16 cellular contexts compared by ENCODE assay signal in the genomic region with DNA sequence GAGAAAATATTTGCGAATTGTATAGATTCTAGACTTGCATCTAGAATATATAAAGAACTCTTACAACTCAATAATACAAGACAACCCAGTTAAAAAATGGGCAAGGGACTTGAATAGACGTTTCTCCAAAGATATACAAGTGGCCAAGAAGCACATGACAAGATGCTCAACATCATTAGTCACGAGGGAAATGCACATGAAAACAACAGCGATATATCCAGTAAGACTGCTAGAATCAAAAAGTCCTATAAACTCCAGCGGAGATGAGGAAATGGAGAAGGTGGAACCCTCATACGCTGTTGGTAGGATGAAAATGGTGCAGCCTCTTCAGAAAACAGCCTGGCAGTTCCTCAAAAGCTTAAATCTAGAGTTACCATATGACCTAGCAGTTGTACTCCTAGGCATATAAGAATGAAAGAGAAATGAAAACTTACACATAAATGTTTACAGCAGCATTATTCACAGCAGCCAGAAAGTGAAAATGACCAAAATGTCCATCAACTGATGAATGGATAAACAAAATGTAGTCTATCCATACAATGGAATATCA. TPM values are rescaled to one million over a fixed set of nuclear protein-coding genes. Genes with fewer than 3 reads are reported as not detected.
DNase-seq lines count a peak whose midpoint lies in the region; ATAC-seq and TF ChIP-seq lines count a peak whose summit lies in the region.
"Had no signal": no experiment of that assay in that cellular context is flagged by ENCODE, and none has a peak within 500 bp of the region (broad histone marks: within the 10 kb centered on the region; RNA-seq: fewer than 3 reads in every experiment).

No MANE protein-coding gene starts in this region.

- H3K4me1 Mint-ChIP-seq in T-helper 2 cell treated with Interferon-gamma antibody and Interleukin-4, amounts not matched to agents 5 μg/mL and 100 μg/mL, for 36 hours (ENCODE audit: low read depth) = peaks cover 21% of the 10 kb centered on the region
- H3K4me1 Mint-ChIP-seq in T-cell = peaks cover 69 to 75% (median 74%) of the 10 kb centered on the region in 3 donors
- H3K4me1 Mint-ChIP-seq in naive thymus-derived CD4-positive, alpha-beta T cell = peaks cover 25 to 85% (median 72%) of the 10 kb centered on the region in 7 donors
- peaks cover 29 to 47% of the 10 kb centered on the region in 2 donors for H3K4me1 Mint-ChIP-seq in effector memory CD8-positive, alpha-beta T cell (ENCODE audit: low read depth in 2 of 2)

- H3K36me3 Mint-ChIP-seq in T-helper 2 cell treated with Interferon-gamma antibody and Interleukin-4, amounts not matched to agents 5 μg/mL and 100 μg/mL, for 36 hours (ENCODE audit: low read depth) = peaks cover 4% of the 10 kb centered on the region
- H3K36me3 Mint-ChIP-seq in T-cell = peaks cover 18% of the 10 kb centered on the region
- peaks cover 0 to 29% (median 9%) of the 10 kb centered on the region in 5 donors for H3K36me3 Mint-ChIP-seq in naive thymus-derived CD4-positive, alpha-beta T cell
- peaks cover 2% of the 10 kb centered on the region for H3K36me3 Mint-ChIP-seq in effector memory CD8-positive, alpha-beta T cell (ENCODE audit: insufficient read depth)

- H3K27ac ChIP-seq in naive thymus-derived CD4-positive, alpha-beta T cell (ENCODE audit: low read depth, low read length) = no peak overlapping the region
- H3K27ac ChIP-seq in suprapubic skin = no peak overlapping the region
- H3K27ac ChIP-seq: adrenal gland, neural progenitor cell had no signal

- H3K27me3 ChIP-seq in naive thymus-derived CD4-positive, alpha-beta T cell (ENCODE audit: control insufficient read depth in 2 of 2, insufficient read depth in 2 of 2, low read length in 2 of 2) = no peaks in the 10 kb centered on the region
- H3K27me3 ChIP-seq in suprapubic skin = no peaks in the 10 kb centered on the region
- H3K27me3 ChIP-seq: adrenal gland, neural progenitor cell had no signal

- no peak for TF ChIP-seq EP300 in suprapubic skin (IDR thresholded peaks at IDR 0.05)

- H3K27ac Mint-ChIP-seq in T-helper 2 cell treated with Interferon-gamma antibody and Interleukin-4, amounts not matched to agents 5 μg/mL and 100 μg/mL, for 36 hours = peak overlapping the region; percentile 4
- peak overlapping the region; percentile 3 to 15 for H3K27ac Mint-ChIP-seq in T-cell
- peak overlapping the region in 7 of 9 donors; percentile 25 to 79 (median 63) for H3K27ac Mint-ChIP-seq in naive thymus-derived CD4-positive, alpha-beta T cell
- H3K27ac Mint-ChIP-seq in effector memory CD8-positive, alpha-beta T cell = peak overlapping the region in 1 of 2 donors; percentile 44
- H3K27ac Mint-ChIP-seq: activated T-helper 1 cell treated with anti-CD3 and anti-CD28 coated beads, Interleukin-12 subunit alpha, Interleukin-12 subunit beta, Interleukin-2, Interleukin-4 antibody, amounts not matched to agents 30 ng/mL and 10 ng/mL and 1 ng/mL, durations not matched to agents 14 hours and 24 hours and 36 hours; neural progenitor cell had no signal

- WGBS in suprapubic skin = 88% methylated on average over 6 of the region's 6 CpGs

- H3K4me3 ChIP-seq in naive thymus-derived CD4-positive, alpha-beta T cell (ENCODE audit: low read length) = no peak overlapping the region
- no peak overlapping the region for H3K4me3 ChIP-seq in suprapubic skin
- H3K4me3 ChIP-seq: adrenal gland, neural progenitor cell had no signal

- intact Hi-C loops in naive thymus-derived CD4-positive, alpha-beta T cell (cut with micrococcal nuclease) = no loop called here

- H3K9me3 ChIP-seq in naive thymus-derived CD4-positive, alpha-beta T cell (ENCODE audit: control insufficient read depth in 2 of 3, low read length in 3 of 3) = no peaks in the 10 kb centered on the region
- H3K9me3 ChIP-seq in suprapubic skin = no peaks in the 10 kb centered on the region
- H3K9me3 ChIP-seq: adrenal gland had no signal

- TF ChIP-seq POLR2A in suprapubic skin (IDR thresholded peaks at IDR 0.05) = no peak

- H3K36me3 ChIP-seq in naive thymus-derived CD4-positive, alpha-beta T cell (ENCODE audit: control insufficient read depth in 2 of 3, insufficient read depth in 3 of 3, low read length in 3 of 3) = peaks cover 0 to 9% (median 0%) of the 10 kb centered on the region in 3 experiments
- no peaks in the 10 kb centered on the region for H3K36me3 ChIP-seq in suprapubic skin
- H3K36me3 ChIP-seq: adrenal gland, neural progenitor cell had no signal

- no peaks in the 10 kb centered on the region for H3K27me3 Mint-ChIP-seq in T-helper 2 cell treated with Interferon-gamma antibody and Interleukin-4, amounts not matched to agents 5 μg/mL and 100 μg/mL, for 36 hours (ENCODE audit: low read depth)
- H3K27me3 Mint-ChIP-seq in T-cell = no peaks in the 10 kb centered on the region
- H3K27me3 Mint-ChIP-seq in naive thymus-derived CD4-positive, alpha-beta T cell = no peaks in the 10 kb centered on the region
- H3K27me3 Mint-ChIP-seq in effector memory CD8-positive, alpha-beta T cell = no peaks in the 10 kb centered on the region

- CTCF ChIA-PET in T-cell (lab: Charles Lee) = no interaction called here
- CTCF ChIA-PET in naive thymus-derived CD4-positive, alpha-beta T cell (lab: Charles Lee) = no interaction called here

- ATAC-seq in GM18867 (IDR thresholded peaks at IDR 0.05; ENCODE audit: unreplicated experiment) (peak; percentile 46), T-cell (replicated peaks in 1 of 4) (no peak)
- peak; percentile 52 for ATAC-seq in naive thymus-derived CD4-positive, alpha-beta T cell
- ATAC-seq in effector memory CD8-positive, alpha-beta T cell (replicated peaks) = no peak
- ATAC-seq: SK-N-SH treated with all-trans-retinoic acid at 6 μM for 48 hours had no signal

- DNase-seq in T-helper 2 cell treated with Interferon-gamma antibody and Interleukin-4, amounts not matched to agents 5 μg/mL and 100 μg/mL, for 36 hours (ENCODE audit: low spot score) = no peak
- DNase-seq in T-helper 2 cell (no peak), T-cell (no peak), suprapubic skin (ENCODE audit: low spot score in 2 of 2) (no peak), NCI-H2029 treated with DMSO at 0.1 percent for 48 hours (lab: John Stamatoyannopoulos, UW) (no peak)
- no peak for DNase-seq in naive thymus-derived CD4-positive, alpha-beta T cell
- DNase-seq in effector memory CD8-positive, alpha-beta T cell = no peak
- DNase-seq: activated CD4-positive, alpha-beta T cell treated with anti-CD3 and anti-CD28 coated beads, Interleukin-2, amount 50 U/mL, for 48 hours; adrenal gland; mammary epithelial cell; NCI-H526; stimulated activated naive CD4-positive, alpha-beta T cell had no signal

- H3K4me3 Mint-ChIP-seq in T-helper 2 cell treated with Interferon-gamma antibody and Interleukin-4, amounts not matched to agents 5 μg/mL and 100 μg/mL, for 36 hours = no peak overlapping the region
- no peak overlapping the region for H3K4me3 Mint-ChIP-seq in T-cell
- peak overlapping the region in 2 of 10 donors; percentile 26 to 54 for H3K4me3 Mint-ChIP-seq in naive thymus-derived CD4-positive, alpha-beta T cell
- no peak overlapping the region for H3K4me3 Mint-ChIP-seq in effector memory CD8-positive, alpha-beta T cell
- H3K4me3 Mint-ChIP-seq: activated T-helper 1 cell treated with anti-CD3 and anti-CD28 coated beads, Interleukin-12 subunit alpha, Interleukin-12 subunit beta, Interleukin-2, Interleukin-4 antibody, amounts not matched to agents 30 ng/mL and 10 ng/mL and 1 ng/mL, durations not matched to agents 14 hours and 24 hours and 36 hours; neural progenitor cell had no signal

- H3K4me1 ChIP-seq in naive thymus-derived CD4-positive, alpha-beta T cell (ENCODE audit: control insufficient read depth in 2 of 2, insufficient read depth in 2 of 2, low read length in 2 of 2) = peaks cover 0 to 16% of the 10 kb centered on the region in 2 donors
- peaks cover 9% of the 10 kb centered on the region for H3K4me1 ChIP-seq in suprapubic skin

- no peak for TF ChIP-seq CTCF in suprapubic skin (IDR thresholded peaks at IDR 0.05)

- no peaks in the 10 kb centered on the region for H3K9me3 Mint-ChIP-seq in T-helper 2 cell treated with Interferon-gamma antibody and Interleukin-4, amounts not matched to agents 5 μg/mL and 100 μg/mL, for 36 hours
- no peaks in the 10 kb centered on the region for H3K9me3 Mint-ChIP-seq in T-cell
- no peaks in the 10 kb centered on the region for H3K9me3 Mint-ChIP-seq in naive thymus-derived CD4-positive, alpha-beta T cell
- H3K9me3 Mint-ChIP-seq in effector memory CD8-positive, alpha-beta T cell = no peaks in the 10 kb centered on the region
- H3K9me3 Mint-ChIP-seq: activated T-helper 1 cell treated with anti-CD3 and anti-CD28 coated beads, Interleukin-12 subunit alpha, Interleukin-12 subunit beta, Interleukin-2, Interleukin-4 antibody, amounts not matched to agents 30 ng/mL and 10 ng/mL and 1 ng/mL, durations not matched to agents 14 hours and 24 hours and 36 hours; neural progenitor cell had no signal

- POLR2A ChIA-PET in T-cell (lab: Charles Lee) = no interaction called here
- POLR2A ChIA-PET in naive thymus-derived CD4-positive, alpha-beta T cell (lab: Charles Lee) = interaction anchor here (0.7 kb wide), 1 partner anchor 37 kb away, joined by 4 read pairs; no protein-coding TSS in a partner anchor

RNA-seq across cellular contexts. Expression of a gene that starts 48.0 kb away (rescaled TPM):
- 10 to 100 TPM; 39.5 to 87.3 (median 83.2) TPM for total RNA-seq in T-cell
- total RNA-seq in naive thymus-derived CD4-positive, alpha-beta T cell = 10 to 100 TPM; 44.9 to 90.5 (median 65.8) TPM
- polyA plus RNA-seq in naive thymus-derived CD4-positive, alpha-beta T cell = 100 to 1,000 TPM; 105 to 137 TPM
- 10 to 100 TPM; 27.7 to 40.7 (median 35.3) TPM for total RNA-seq in suprapubic skin

Comparison
In these comparisons a context has a peak if more than half of its experiments do, and no peak if none do; other contexts are left out.
1. ATAC-seq: peak in GM18867 (single experiment) and naive thymus-derived CD4-positive, alpha-beta T cell (single experiment); none in T-cell (0 of 4) and effector memory CD8-positive, alpha-beta T cell (single experiment).